8 cellular contexts compared by ENCODE assay signal in genomic region chr1:234608026-234608719, GRCh38. TPM values are rescaled to one million over a fixed set of nuclear protein-coding genes. Genes with fewer than 3 reads are reported as not detected.
DNase-seq lines count a peak whose midpoint lies in the region; ATAC-seq lines count a peak whose summit lies in the region.

No MANE protein-coding gene starts in this region.

- H3K27me3 Mint-ChIP-seq in activated naive CD8-positive, alpha-beta T cell: no peaks in the 10 kb centered on the region

- H3K36me3 Mint-ChIP-seq in activated naive CD8-positive, alpha-beta T cell: peaks cover 33% of the 10 kb centered on the region

- H2BK120ac ChIP-seq in trophoblast cell (ENCODE audit: insufficient read depth, low read length, poor library complexity): peak overlapping the region; percentile 94

- H3K27ac ChIP-seq in trophoblast cell (ENCODE audit: low read depth, low read length): peak overlapping the region; percentile 100
- peak overlapping the region; percentile 98 for H3K27ac ChIP-seq in urinary bladder (ENCODE audit: low read depth)

- H3K27me3 ChIP-seq in trophoblast cell (ENCODE audit: insufficient read depth, low read length): no peaks in the 10 kb centered on the region

- peak overlapping the region; percentile 61 for H2AFZ ChIP-seq in trophoblast cell (ENCODE audit: insufficient read depth, low read length, poor library complexity)

- WGBS in trophoblast cell (ENCODE audit: extremely low coverage, insufficient coverage, insufficient read length): no CpG with 5 or more reads among the region's 39 CpGs
- WGBS in urinary bladder: under 1% methylated on average over 39 of the region's 39 CpGs

- H3K36me3 ChIP-seq in trophoblast cell (ENCODE audit: control insufficient read depth in 1 of 2, insufficient read depth in 2 of 2, low read length in 2 of 2) (peaks cover 19 to 21% of the 10 kb centered on the region in 2 experiments), urinary bladder (ENCODE audit: insufficient read depth) (no peaks in the 10 kb centered on the region)

- peak overlapping the region; percentile 99 for H2AK5ac ChIP-seq in trophoblast cell (ENCODE audit: low read length)

- H3K79me1 ChIP-seq in trophoblast cell (ENCODE audit: low read length): peaks cover 44% of the 10 kb centered on the region

- H3K4me1 Mint-ChIP-seq in activated naive CD8-positive, alpha-beta T cell (ENCODE audit: low read depth): peaks cover 61% of the 10 kb centered on the region

- peak overlapping the region; percentile 99 for H4K91ac ChIP-seq in trophoblast cell (ENCODE audit: low read depth, low read length)

- H3K9me3 ChIP-seq in trophoblast cell (ENCODE audit: insufficient read depth, low read depth, low read length): no peaks in the 10 kb centered on the region

- peak overlapping the region; percentile 87 for H3K4me3 Mint-ChIP-seq in activated naive CD8-positive, alpha-beta T cell

- peak overlapping the region; percentile 80 for H3K4me2 ChIP-seq in trophoblast cell (ENCODE audit: low read length)

- no peak overlapping the region for H3K23ac ChIP-seq in trophoblast cell (ENCODE audit: low read length)

- peak overlapping the region; percentile 97 for H3K4me3 ChIP-seq in trophoblast cell (ENCODE audit: low read depth, low read length)
- H3K4me3 ChIP-seq in urinary bladder (ENCODE audit: low read depth, low read length): peak overlapping the region; percentile 99

- ATAC-seq in GM21515 (IDR thresholded peaks at IDR 0.05; ENCODE audit: unreplicated experiment) (peak; percentile 21), Right ventricle myocardium inferior (peak; percentile 32)

- peak overlapping the region; percentile 98 for H3K27ac Mint-ChIP-seq in activated naive CD8-positive, alpha-beta T cell

- H4K8ac ChIP-seq in trophoblast cell (ENCODE audit: low read depth, low read length): peak overlapping the region; percentile 89

- peak overlapping the region; percentile 89 for H3K4ac ChIP-seq in trophoblast cell (ENCODE audit: low read depth, low read length)

- peak overlapping the region; percentile 65 for H4K12ac ChIP-seq in trophoblast cell (ENCODE audit: low read depth, low read length)

- peak overlapping the region; percentile 98 for H3K9ac ChIP-seq in trophoblast cell (ENCODE audit: low read length)

- H2BK5ac ChIP-seq in trophoblast cell (ENCODE audit: low read depth, low read length, poor library complexity): peak overlapping the region; percentile 93

- H3K18ac ChIP-seq in trophoblast cell (ENCODE audit: low read length): peak overlapping the region; percentile 100

- H3K14ac ChIP-seq in trophoblast cell (ENCODE audit: low read length): peak overlapping the region; percentile 98

- DNase-seq in COR-L47 (lab: John Stamatoyannopoulos, UW) (peak; percentile 40), Kasumi-1 (lab: John Stamatoyannopoulos, UW) (peak; percentile 89 to 93), SKM-1 treated with dmso at 0.1 percent for 144 hours (lab: John Stamatoyannopoulos, UW; ENCODE audit: unreplicated experiment) (peak; percentile 85), Right ventricle myocardium inferior (ENCODE audit: missing footprints) (peak; percentile 90), trophoblast cell (peak; percentile 84 to 85)

- intact Hi-C loops in Right ventricle myocardium inferior (cut with DNase I): no loop called here

- H3K4me1 ChIP-seq in trophoblast cell (ENCODE audit: control insufficient read depth in 1 of 2, insufficient read depth in 2 of 2, low read length in 2 of 2): peaks cover 21 to 24% of the 10 kb centered on the region in 2 experiments
- no peaks in the 10 kb centered on the region for H3K4me1 ChIP-seq in urinary bladder (ENCODE audit: insufficient read depth)

- H3K9me3 Mint-ChIP-seq in activated naive CD8-positive, alpha-beta T cell (ENCODE audit: low read depth): no peaks in the 10 kb centered on the region

- H2BK12ac ChIP-seq in trophoblast cell (ENCODE audit: low read length): peak overlapping the region; percentile 42

- peaks cover 42% of the 10 kb centered on the region for H3K79me2 ChIP-seq in trophoblast cell (ENCODE audit: control insufficient read depth, insufficient read depth, low read length, poor library complexity)

RNA-seq across cellular contexts. Expression of gene IRF2BP2, which starts 1.8 kb away (rescaled TPM):
- total RNA-seq in Right ventricle myocardium inferior (116 TPM), urinary bladder (137 TPM)
- 147 and 150 TPM in 2 replicates for polyA plus RNA-seq in trophoblast cell (2013)
- 137 TPM for polyA plus RNA-seq in urinary bladder

Comparison
In these comparisons a context has a peak if more than half of its experiments do, and no peak if none do; other contexts are left out.
1. Peak in every context shown above with its lines: DNase-seq, ATAC-seq, H3K4me3 ChIP-seq and H3K27ac ChIP-seq.
2. DNase-seq: peak in every context shown above with its lines; median percentile 91 in Kasumi-1; 90 in Right ventricle myocardium inferior; 85 in SKM-1 treated with dmso at 0.1 percent for 144 hours; 84 in trophoblast cell; 40 in COR-L47.